Comparison of ENCODE assay signal across 19 cellular contexts in genomic region chr18:47832348-47832747, GRCh38.
DNase-seq lines count a peak whose midpoint lies in the region; ATAC-seq, FAIRE-seq and TF ChIP-seq lines count a peak whose summit lies in the region.
"Had no signal": no experiment of that assay in that cellular context is flagged by ENCODE, and none has a peak within 500 bp of the region (broad histone marks: within the 10 kb centered on the region; RNA-seq: fewer than 3 reads in every experiment).

No MANE protein-coding gene starts in this region.

- H3K4me3 Mint-ChIP-seq in astrocyte (ENCODE audit: unreplicated experiment) (no peak overlapping the region), memory B cell (no peak overlapping the region)
- H3K4me3 Mint-ChIP-seq: CD8-positive, alpha-beta memory T cell had no signal

- TF ChIP-seq CTCF in astrocyte (IDR thresholded peaks at IDR 0.05; ENCODE audit: insufficient read depth, low read depth, low read length) = no peak

- H3K9me3 ChIP-seq in astrocyte (ENCODE audit: insufficient read depth, low read depth, low read length) = no peaks in the 10 kb centered on the region

- no peak overlapping the region for H3K27ac ChIP-seq in astrocyte (ENCODE audit: low read depth, low read length)
- H3K27ac ChIP-seq: BLaER1 had no signal

- no peak overlapping the region for H3K9ac ChIP-seq in astrocyte (ENCODE audit: low read length)
- H3K9ac ChIP-seq: BLaER1 had no signal

- DNase-seq in GM03348 (ENCODE audit: low spot score) = peak; percentile 24
- peak; percentile 22 for DNase-seq in astrocyte (ENCODE audit: low read depth)
- no peak for DNase-seq in memory B cell (ENCODE audit: low spot score in 2 of 2)
- no peak for DNase-seq in NK-92 treated with Interleukin-12 subunit alpha and Interleukin-12 subunit beta, amount 100 ng/mL, for 24 hours (lab: John Stamatoyannopoulos, UW)
- no peak for DNase-seq in NCI-H524 (lab: John Stamatoyannopoulos, UW)
- no peak for DNase-seq in COLO829 (ENCODE audit: low spot score)
- DNase-seq: CD8-positive, alpha-beta memory T cell; KBM-7; MV-4-11; NCI-H187; NCI-H2107; NCI-H510A; NCI-H774; RPMI8226; SHP77 treated with DMSO at 0.1 percent for 48 hours had no signal

- peaks cover 12% of the 10 kb centered on the region for H3K4me1 Mint-ChIP-seq in astrocyte (ENCODE audit: low read depth, unreplicated experiment)
- H3K4me1 Mint-ChIP-seq in memory B cell = peaks cover 2% of the 10 kb centered on the region

- H3K27me3 Mint-ChIP-seq in astrocyte (ENCODE audit: low read depth, unreplicated experiment) = no peaks in the 10 kb centered on the region
- no peaks in the 10 kb centered on the region for H3K27me3 Mint-ChIP-seq in memory B cell
- H3K27me3 Mint-ChIP-seq: CD8-positive, alpha-beta memory T cell had no signal

- no peaks in the 10 kb centered on the region for H3K4me1 ChIP-seq in astrocyte (ENCODE audit: insufficient read depth, low read length)
- H3K4me1 ChIP-seq: BLaER1 had no signal

- peaks cover 11% of the 10 kb centered on the region for H3K36me3 Mint-ChIP-seq in astrocyte (ENCODE audit: low read depth, unreplicated experiment)
- peaks cover 13% of the 10 kb centered on the region for H3K36me3 Mint-ChIP-seq in memory B cell

- H3K36me3 ChIP-seq in astrocyte (ENCODE audit: insufficient read depth, low read length) = no peaks in the 10 kb centered on the region

- no peaks in the 10 kb centered on the region for H3K27me3 ChIP-seq in astrocyte (ENCODE audit: insufficient read depth, low read length)
- H3K27me3 ChIP-seq: BLaER1 had no signal

- no peak overlapping the region for H3K4me3 ChIP-seq in astrocyte (ENCODE audit: insufficient read depth, low read depth, low read length)
- H3K4me3 ChIP-seq: BLaER1 had no signal

- H3K27ac Mint-ChIP-seq in astrocyte (ENCODE audit: unreplicated experiment) = no peak overlapping the region
- peak overlapping the region; percentile 62 for H3K27ac Mint-ChIP-seq in memory B cell

- H3K79me2 ChIP-seq in astrocyte (ENCODE audit: insufficient read depth, low read length) = no peaks in the 10 kb centered on the region

- no peak overlapping the region for H3K4me2 ChIP-seq in astrocyte (ENCODE audit: low read length)
- H3K4me2 ChIP-seq: BLaER1 had no signal

- peak; percentile 47 for FAIRE-seq in A204.1 (lab: Jason Lieb, UNC)
- no peak for FAIRE-seq in astrocyte (lab: Jason Lieb, UNC)
- FAIRE-seq: D721Med, H54 had no signal

- no peaks in the 10 kb centered on the region for H4K20me1 ChIP-seq in astrocyte (ENCODE audit: insufficient read depth, low read length)
- H4K20me1 ChIP-seq: BLaER1 had no signal

- no peak for ATAC-seq in memory B cell (ENCODE audit: low read depth)

- H3K9me3 Mint-ChIP-seq in astrocyte (ENCODE audit: unreplicated experiment) = no peaks in the 10 kb centered on the region
- peaks cover 1% of the 10 kb centered on the region for H3K9me3 Mint-ChIP-seq in memory B cell

- no peak overlapping the region for H2AFZ ChIP-seq in astrocyte (ENCODE audit: low read depth, low read length)

Comparison
In these comparisons a context has a peak if more than half of its experiments do, and no peak if none do; other contexts are left out.
1. DNase-seq: peak in GM03348 (single experiment) and astrocyte (single experiment); none in memory B cell (0 of 2), NK-92 treated with Interleukin-12 subunit alpha and Interleukin-12 subunit beta, amount 100 ng/mL, for 24 hours (single experiment), NCI-H524 (0 of 2) and COLO829 (single experiment).